In the genomic region with DNA sequence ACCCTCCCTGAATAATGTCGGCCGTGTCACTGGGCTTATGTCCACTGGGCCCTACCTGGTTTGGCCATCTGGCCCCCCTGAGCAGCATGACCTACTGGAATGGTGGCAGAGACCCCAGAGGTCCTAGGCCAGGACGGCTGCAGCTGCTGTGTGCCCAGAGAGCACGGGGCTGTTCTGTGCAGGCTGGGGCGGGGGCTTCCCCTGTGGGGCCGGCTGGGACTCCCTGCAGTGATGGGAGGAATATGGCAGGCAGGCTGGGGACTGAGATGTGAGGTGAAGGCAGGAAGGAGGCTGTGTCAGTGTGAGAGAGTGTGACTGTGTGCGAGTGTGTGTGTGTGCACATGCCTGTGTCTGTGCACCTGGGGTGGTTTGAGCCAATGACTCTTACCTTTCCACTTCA, we compare ENCODE assay signal across 3 cellular contexts. TPM values are rescaled to one million over a fixed set of nuclear protein-coding genes. Genes with fewer than 3 reads are reported as not detected.
"Had no signal": no experiment of that assay in that cellular context is flagged by ENCODE, and none has a peak within 500 bp of the region (broad histone marks: within the 10 kb centered on the region; RNA-seq: fewer than 3 reads in every experiment).

No MANE protein-coding gene starts in this region.

RNA-seq across cellular contexts. Expression of a gene that starts 55.3 kb away (rescaled TPM):
- total RNA-seq: endothelial cell of umbilical vein, epithelial cell of proximal tubule, glomerular endothelial cell had no signal
- polyA plus RNA-seq: endothelial cell of umbilical vein had no signal
